In the genomic region with DNA sequence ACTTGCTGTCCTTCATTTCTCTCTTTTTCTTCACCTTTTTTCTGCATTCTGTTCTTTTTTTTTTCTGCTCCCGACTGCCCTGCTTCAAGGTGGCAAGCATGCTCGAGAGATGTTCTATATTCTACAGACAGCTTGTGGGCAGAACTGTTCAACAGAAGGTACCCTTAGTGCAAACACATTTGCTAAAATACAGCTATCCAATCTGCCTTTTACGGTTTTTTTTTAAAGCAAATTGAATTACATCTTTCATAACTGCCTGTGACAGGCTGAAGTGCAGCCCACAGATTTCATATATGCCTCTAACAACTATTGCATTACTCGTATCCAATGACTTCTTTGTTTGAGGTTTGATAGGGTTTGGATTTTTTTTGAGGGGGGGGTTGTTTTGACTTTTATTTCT, we compare ENCODE assay signal across 13 cellular contexts.
"Had no signal": no experiment of that assay in that cellular context is flagged by ENCODE, and none has a peak within 500 bp of the region (broad histone marks: within the 10 kb centered on the region; RNA-seq: fewer than 3 reads in every experiment).

No MANE protein-coding gene starts in this region.

- H3K36me3 ChIP-seq: esophagus muscularis mucosa, pancreas, tibial artery, uterus had no signal

- H3K27ac ChIP-seq: pancreas, VCaP had no signal

- H3K4me3 Mint-ChIP-seq: activated CD4-positive, alpha-beta memory T cell treated with anti-CD3 and anti-CD28 coated beads for 36 hours; activated T-cell treated with anti-CD3 and anti-CD28 coated beads, Interleukin-2, amount 50 U/mL, for 4 hours had no signal

- H3K4me1 ChIP-seq: esophagus muscularis mucosa, pancreas, uterus had no signal

- H3K4me1 Mint-ChIP-seq: central memory CD8-positive, alpha-beta T cell had no signal

- DNase-seq: activated CD4-positive, alpha-beta memory T cell treated with anti-CD3 and anti-CD28 coated beads for 36 hours; activated T-cell treated with anti-CD3 and anti-CD28 coated beads, Interleukin-2, amount 50 U/mL, for 4 hours; immature natural killer cell; pancreas; stimulated activated CD4-positive, alpha-beta T cell treated with anti-CD3 and anti-CD28 coated beads, Interleukin-4, amount 100 ng/mL, for 4 hours; stimulated activated naive CD8-positive, alpha-beta T cell treated with anti-CD3 and anti-CD28 coated beads, Interleukin-15, amount 100 ng/mL, for 72 hours; T-helper 1 cell had no signal

- H3K27ac Mint-ChIP-seq: activated CD4-positive, alpha-beta memory T cell treated with anti-CD3 and anti-CD28 coated beads for 36 hours; immature natural killer cell had no signal

- H3K27me3 ChIP-seq: esophagus muscularis mucosa, pancreas, tibial artery, uterus had no signal

- H3K36me3 Mint-ChIP-seq: activated CD4-positive, alpha-beta memory T cell treated with anti-CD3 and anti-CD28 coated beads for 36 hours; immature natural killer cell had no signal

- H3K9me3 ChIP-seq: esophagus muscularis mucosa, pancreas, tibial artery, uterus had no signal

- H3K27me3 Mint-ChIP-seq: central memory CD8-positive, alpha-beta T cell had no signal

- H3K9me3 Mint-ChIP-seq: activated CD4-positive, alpha-beta memory T cell treated with anti-CD3 and anti-CD28 coated beads for 36 hours; activated T-cell treated with anti-CD3 and anti-CD28 coated beads, Interleukin-2, amount 50 U/mL, for 4 hours; dendritic cell treated with granulocyte-macrophage colony-stimulating factor and Interleukin-4, amounts not matched to agents 40 ng/mL and 50 ng/mL, for 4 days; stimulated activated naive CD8-positive, alpha-beta T cell treated with anti-CD3 and anti-CD28 coated beads, Interleukin-15, amount 100 ng/mL, for 72 hours had no signal

- ATAC-seq: activated T-cell treated with anti-CD3 and anti-CD28 coated beads, Interleukin-2, amount 50 U/mL, for 4 hours had no signal

- H3K4me3 ChIP-seq: pancreas, uterus had no signal
